Comparison of ENCODE assay signal across 1 cellular context in genomic region chr4:69831646-69832325, GRCh38.
TF ChIP-seq lines count a peak whose summit lies in the region.

No MANE protein-coding gene starts in this region.

TF ChIP-seq in HepG2, 621 proteins besides CTCF, POLR2A, EP300 and RAD21 (continued from another document and continues in another):
- TF ChIP-seq ZBTB40 (IDR thresholded peaks at IDR 0.05) (no peak), ZBTB40 (CRISPR knock-in tag; IDR thresholded peaks at IDR 0.05) (no peak), GLI4 (CRISPR knock-in tag; IDR thresholded peaks at IDR 0.05; ENCODE audit: borderline replicate concordance) (0 out of 2 replicates have a peak, but pooled peaks have one; percentile 32), RBFOX2 (IDR thresholded peaks at IDR 0.05; ENCODE audit: low read depth, low read length) (peak; percentile 79), ZNF747 (CRISPR knock-in tag; IDR thresholded peaks at IDR 0.05; ENCODE audit: borderline replicate concordance) (0 out of 2 replicates have a peak, but pooled peaks have one; percentile 36), ZKSCAN5 (CRISPR knock-in tag; IDR thresholded peaks at IDR 0.05) (0 out of 2 replicates have a peak, but pooled peaks have one; percentile 13), ZNF484 (CRISPR knock-in tag; IDR thresholded peaks at IDR 0.05; ENCODE audit: borderline replicate concordance, low read depth) (no peak), HOMEZ (CRISPR knock-in tag; IDR thresholded peaks at IDR 0.05; ENCODE audit: low read depth) (peak; percentile 81; the same call in 1 of the 2 replicates), ZNF570 (CRISPR knock-in tag; IDR thresholded peaks at IDR 0.05; ENCODE audit: borderline replicate concordance) (no peak), ZNF619 (CRISPR knock-in tag; IDR thresholded peaks at IDR 0.05) (no peak; the same call in 1 of the 2 replicates), KLF6 (CRISPR knock-in tag; IDR thresholded peaks at IDR 0.05) (no peak), ZNF564 (CRISPR knock-in tag; IDR thresholded peaks at IDR 0.05) (no peak), ZSCAN30 (CRISPR knock-in tag; IDR thresholded peaks at IDR 0.05) (no peak), GABPA (IDR thresholded peaks at IDR 0.05; ENCODE audit: low read depth, low read length) (no peak), GABPA (CRISPR knock-in tag; IDR thresholded peaks at IDR 0.05; ENCODE audit: low read depth) (no peak), TGIF2 (CRISPR knock-in tag; IDR thresholded peaks at IDR 0.05) (no peak), KMT2B (CRISPR knock-in tag; IDR thresholded peaks at IDR 0.05) (0 out of 2 replicates have a peak, but pooled peaks have one; percentile 7), ZNF367 (CRISPR knock-in tag; IDR thresholded peaks at IDR 0.05; ENCODE audit: borderline replicate concordance) (no peak), ZNF816 (CRISPR knock-in tag; IDR thresholded peaks at IDR 0.05; ENCODE audit: borderline replicate concordance) (no peak), ATAD3A (CRISPR knock-in tag; IDR thresholded peaks at IDR 0.05) (no peak), ZNF720 (CRISPR knock-in tag; IDR thresholded peaks at IDR 0.05) (no peak), ZNF160 (CRISPR knock-in tag; IDR thresholded peaks at IDR 0.05) (0 out of 2 replicates have a peak, but pooled peaks have one; percentile 6), MTA3 (CRISPR knock-in tag; IDR thresholded peaks at IDR 0.05) (no peak), RBAK (CRISPR knock-in tag; IDR thresholded peaks at IDR 0.05) (no peak), NFYB (CRISPR knock-in tag; IDR thresholded peaks at IDR 0.05) (no peak), ZNF235 (CRISPR knock-in tag; IDR thresholded peaks at IDR 0.05; ENCODE audit: borderline replicate concordance) (no peak), ZNF749 (CRISPR knock-in tag; IDR thresholded peaks at IDR 0.05; ENCODE audit: borderline replicate concordance) (no peak), GFI1 (CRISPR knock-in tag; IDR thresholded peaks at IDR 0.05; ENCODE audit: borderline replicate concordance) (no peak; the same call in 1 of the 2 replicates), KDM5A (IDR thresholded peaks at IDR 0.05; ENCODE audit: borderline replicate concordance, low read length) (no peak), ZBTB25 (CRISPR knock-in tag; IDR thresholded peaks at IDR 0.05) (0 out of 2 replicates have a peak, but pooled peaks have one; percentile 3), MED1 (CRISPR knock-in tag; IDR thresholded peaks at IDR 0.05) (0 out of 2 replicates have a peak, but pooled peaks have one; percentile 28), PBX2 (CRISPR knock-in tag; IDR thresholded peaks at IDR 0.05) (no peak), ZNF34 (CRISPR knock-in tag; IDR thresholded peaks at IDR 0.05; ENCODE audit: borderline replicate concordance) (0 out of 2 replicates have a peak, but pooled peaks have one; percentile 1), ZNF839 (CRISPR knock-in tag; IDR thresholded peaks at IDR 0.05; ENCODE audit: borderline replicate concordance) (no peak), ZNF337 (CRISPR knock-in tag; IDR thresholded peaks at IDR 0.05; ENCODE audit: borderline replicate concordance, low read depth) (peak; percentile 68; the same call in 1 of the 2 replicates), ZNF883 (CRISPR knock-in tag; IDR thresholded peaks at IDR 0.05; ENCODE audit: not compliant biosample characterization) (peak; percentile 62), ZNF292 (CRISPR knock-in tag; IDR thresholded peaks at IDR 0.05; ENCODE audit: borderline replicate concordance, low read depth) (no peak), ZNF580 (CRISPR knock-in tag; IDR thresholded peaks at IDR 0.05; ENCODE audit: borderline replicate concordance, low read depth) (no peak), MEIS2 (CRISPR knock-in tag; IDR thresholded peaks at IDR 0.05) (no peak), HOXA3 (CRISPR knock-in tag; IDR thresholded peaks at IDR 0.05) (0 out of 2 replicates have a peak, but pooled peaks have one; percentile 17), ZBTB33 (CRISPR knock-in tag; IDR thresholded peaks at IDR 0.05) (no peak), RFXANK (CRISPR knock-in tag; IDR thresholded peaks at IDR 0.05) (peak; percentile 15; the same call in 1 of the 2 replicates), ZNF343 (CRISPR knock-in tag; IDR thresholded peaks at IDR 0.05) (no peak), RAD51 (IDR thresholded peaks at IDR 0.05; ENCODE audit: borderline replicate concordance) (no peak), ZC3H4 (CRISPR knock-in tag; IDR thresholded peaks at IDR 0.05; ENCODE audit: borderline replicate concordance) (peak; percentile 99)
- TF ChIP-seq, protein P1, sequence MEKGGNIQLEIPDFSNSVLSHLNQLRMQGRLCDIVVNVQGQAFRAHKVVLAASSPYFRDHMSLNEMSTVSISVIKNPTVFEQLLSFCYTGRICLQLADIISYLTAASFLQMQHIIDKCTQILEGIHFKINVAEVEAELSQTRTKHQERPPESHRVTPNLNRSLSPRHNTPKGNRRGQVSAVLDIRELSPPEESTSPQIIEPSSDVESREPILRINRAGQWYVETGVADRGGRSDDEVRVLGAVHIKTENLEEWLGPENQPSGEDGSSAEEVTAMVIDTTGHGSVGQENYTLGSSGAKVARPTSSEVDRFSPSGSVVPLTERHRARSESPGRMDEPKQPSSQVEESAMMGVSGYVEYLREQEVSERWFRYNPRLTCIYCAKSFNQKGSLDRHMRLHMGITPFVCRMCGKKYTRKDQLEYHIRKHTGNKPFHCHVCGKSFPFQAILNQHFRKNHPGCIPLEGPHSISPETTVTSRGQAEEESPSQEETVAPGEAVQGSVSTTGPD (CRISPR knock-in tag; IDR thresholded peaks at IDR 0.05) = 0 out of 2 replicates have a peak, but pooled peaks have one; percentile 11
- TF ChIP-seq, protein P2, sequence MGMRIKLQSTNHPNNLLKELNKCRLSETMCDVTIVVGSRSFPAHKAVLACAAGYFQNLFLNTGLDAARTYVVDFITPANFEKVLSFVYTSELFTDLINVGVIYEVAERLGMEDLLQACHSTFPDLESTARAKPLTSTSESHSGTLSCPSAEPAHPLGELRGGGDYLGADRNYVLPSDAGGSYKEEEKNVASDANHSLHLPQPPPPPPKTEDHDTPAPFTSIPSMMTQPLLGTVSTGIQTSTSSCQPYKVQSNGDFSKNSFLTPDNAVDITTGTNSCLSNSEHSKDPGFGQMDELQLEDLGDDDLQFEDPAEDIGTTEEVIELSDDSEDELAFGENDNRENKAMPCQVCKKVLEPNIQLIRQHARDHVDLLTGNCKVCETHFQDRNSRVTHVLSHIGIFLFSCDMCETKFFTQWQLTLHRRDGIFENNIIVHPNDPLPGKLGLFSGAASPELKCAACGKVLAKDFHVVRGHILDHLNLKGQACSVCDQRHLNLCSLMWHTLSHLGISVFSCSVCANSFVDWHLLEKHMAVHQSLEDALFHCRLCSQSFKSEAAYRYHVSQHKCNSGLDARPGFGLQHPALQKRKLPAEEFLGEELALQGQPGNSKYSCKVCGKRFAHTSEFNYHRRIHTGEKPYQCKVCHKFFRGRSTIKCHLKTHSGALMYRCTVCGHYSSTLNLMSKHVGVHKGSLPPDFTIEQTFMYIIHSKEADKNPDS (CRISPR knock-in tag; IDR thresholded peaks at IDR 0.05) = no peak
